8 cellular contexts compared by ENCODE assay signal in genomic region chr19:5967571-5967970, GRCh38. TPM values are rescaled to one million over a fixed set of nuclear protein-coding genes. Genes with fewer than 3 reads are reported as not detected.
DNase-seq lines count a peak whose midpoint lies in the region; ATAC-seq and TF ChIP-seq lines count a peak whose summit lies in the region.
"Had no signal": no experiment of that assay in that cellular context is flagged by ENCODE, and none has a peak within 500 bp of the region (broad histone marks: within the 10 kb centered on the region; RNA-seq: fewer than 3 reads in every experiment).

No MANE protein-coding gene starts in this region.

- DNase-seq in GM23248 (no peak), T-cell (no peak), hepatocyte (ENCODE audit: low spot score) (no peak), smooth muscle cell (lab: John Stamatoyannopoulos, UW; ENCODE audit: unreplicated experiment) (no peak), hippocampal formation (lab: John Stamatoyannopoulos, UW) (no peak)

- H3K9me2 ChIP-seq in GM23248 (ENCODE audit: insufficient read depth): no peaks in the 10 kb centered on the region
- no peaks in the 10 kb centered on the region for H3K9me2 ChIP-seq in hepatocyte (replicated peaks; ENCODE audit: insufficient read depth)

- no peaks in the 10 kb centered on the region for H3K36me3 ChIP-seq in GM23248 (ENCODE audit: low read depth)
- H3K36me3 ChIP-seq in hepatocyte (replicated peaks; ENCODE audit: insufficient read depth, low read depth): no peaks in the 10 kb centered on the region
- no peaks in the 10 kb centered on the region for H3K36me3 ChIP-seq in smooth muscle cell (ENCODE audit: low read depth)

- no peak overlapping the region for H3K27ac ChIP-seq in GM23248
- peak overlapping the region; percentile 54 for H3K27ac ChIP-seq in hepatocyte
- H3K27ac ChIP-seq in smooth muscle cell (ENCODE audit: low read depth): peak overlapping the region; percentile 54

- H3F3A ChIP-seq in GM23248 (ENCODE audit: insufficient read depth) (peaks cover 20% of the 10 kb centered on the region), smooth muscle cell (ENCODE audit: low read depth) (peaks cover 9% of the 10 kb centered on the region)

- peaks cover 17% of the 10 kb centered on the region for H3K36me3 Mint-ChIP-seq in T-cell

- peak overlapping the region in 1 of 3 donors; percentile 65 for H3K4me3 Mint-ChIP-seq in T-cell

- H3K79me2 ChIP-seq in GM23248 (ENCODE audit: insufficient read depth) (peaks cover 100% of the 10 kb centered on the region), hepatocyte (peaks cover 98% of the 10 kb centered on the region), smooth muscle cell (ENCODE audit: low read depth) (peaks cover 94% of the 10 kb centered on the region)

- H4K20me1 ChIP-seq in GM23248 (ENCODE audit: insufficient read depth) (peaks cover 7% of the 10 kb centered on the region; the same call in 1 of the 2 replicates), hepatocyte (ENCODE audit: insufficient read depth, poor library complexity, severe bottlenecking) (peaks cover 72% of the 10 kb centered on the region), smooth muscle cell (ENCODE audit: low read depth) (peaks cover 100% of the 10 kb centered on the region)

- H3K27me3 Mint-ChIP-seq in T-cell: no peaks in the 10 kb centered on the region

- H3K4me1 ChIP-seq in GM23248 (ENCODE audit: insufficient read depth) (peaks cover 30% of the 10 kb centered on the region), hepatocyte (ENCODE audit: insufficient read depth) (peaks cover 47% of the 10 kb centered on the region), smooth muscle cell (ENCODE audit: low read depth) (no peaks in the 10 kb centered on the region)

- ATAC-seq in T-cell (replicated peaks in 1 of 4) (no peak), GM19395 (IDR thresholded peaks at IDR 0.05; ENCODE audit: unreplicated experiment) (no peak), GM21515 (IDR thresholded peaks at IDR 0.05; ENCODE audit: unreplicated experiment) (no peak)

- no peak overlapping the region for H3K4me3 ChIP-seq in GM23248
- no peak overlapping the region for H3K4me3 ChIP-seq in hepatocyte
- no peak overlapping the region for H3K4me3 ChIP-seq in smooth muscle cell

- H3K27me3 ChIP-seq in GM23248 (replicated peaks; ENCODE audit: insufficient read depth): no peaks in the 10 kb centered on the region
- no peaks in the 10 kb centered on the region for H3K27me3 ChIP-seq in hepatocyte
- no peaks in the 10 kb centered on the region for H3K27me3 ChIP-seq in smooth muscle cell (ENCODE audit: low read depth)

- in situ Hi-C loops in GM23248 (cut with MboI): no loop called here

- CTCF ChIA-PET in T-cell (lab: Charles Lee): interaction anchor here (0.7 to 2.7 kb wide), 10 partner anchors 10 to 65 kb away, joined by 3 to 19 read pairs (median 4); partner anchors contain the start of genes RANBP3 (in 1 of the 2) and VMAC (in 1 of the 2)

- H3K9me3 Mint-ChIP-seq in T-cell: no peaks in the 10 kb centered on the region
- H3K9me3 Mint-ChIP-seq: neural crest cell had no signal

- H3K27ac Mint-ChIP-seq in T-cell: peak overlapping the region; percentile 74 to 89

- WGBS in GM23248 (ENCODE audit: low coverage in 1 of 2, low lambda C conversion rate in 2 of 2, missing lambda C conversion rate in 2 of 2), 2 experiments: 73 to 75% methylated on average over 7 of the region's 7 CpGs
- 73% methylated on average over 7 of the region's 7 CpGs for WGBS in hepatocyte (ENCODE audit: low lambda C conversion rate, missing lambda C conversion rate)
- WGBS in smooth muscle cell (ENCODE audit: low lambda C conversion rate): 79% methylated on average over 7 of the region's 7 CpGs

- TF ChIP-seq CTCF in hepatocyte (IDR thresholded peaks at IDR 0.05; ENCODE audit: poor library complexity): no peak
- no peak for TF ChIP-seq CTCF in smooth muscle cell (IDR thresholded peaks at IDR 0.05; ENCODE audit: borderline replicate concordance, insufficient read depth, poor library complexity, severe bottlenecking)

- H3K4me2 ChIP-seq in GM23248 (ENCODE audit: unreplicated experiment) (peak overlapping the region; percentile 35), hepatocyte (peak overlapping the region; percentile 23), smooth muscle cell (no peak overlapping the region)

- H3K9ac ChIP-seq in GM23248 (peak overlapping the region; percentile 38), smooth muscle cell (ENCODE audit: low read depth) (no peak overlapping the region)

- POLR2A ChIA-PET in T-cell (lab: Charles Lee): interaction anchor here in 1 of 2 donors (0.6 kb wide), 1 partner anchor 1412 kb away, joined by 4 read pairs; no protein-coding TSS in a partner anchor

- H3K4me1 Mint-ChIP-seq in T-cell: peaks cover 92 to 94% (median 92%) of the 10 kb centered on the region in 3 donors

- no peak overlapping the region for H2AFZ ChIP-seq in GM23248
- H2AFZ ChIP-seq in hepatocyte: no peak overlapping the region
- H2AFZ ChIP-seq in smooth muscle cell (ENCODE audit: low read depth): no peak overlapping the region

- H3K9me3 ChIP-seq in GM23248 (ENCODE audit: low read depth) (no peaks in the 10 kb centered on the region), hepatocyte (ENCODE audit: low read depth) (no peaks in the 10 kb centered on the region), smooth muscle cell (replicated peaks; ENCODE audit: low read depth) (no peaks in the 10 kb centered on the region)

RNA-seq across cellular contexts. Expression of gene RANBP3, which starts 10.4 kb away (rescaled TPM):
- 41.8 and 53.5 TPM in 2 replicates for total RNA-seq in GM23248 (2014; rRNA removed; shearing (Covaris generic))
- polyA plus RNA-seq in GM23248 (2016; fragmentation: Nextera tagmentation; extraction: Ambion mirVana): 50.0 and 51.7 TPM in 2 replicates
- 100 to 1,000 TPM in 2 of 5 donors, 10 to 100 TPM in 3; 90.2 to 101 (median 98.3) TPM for total RNA-seq in T-cell
- 51.0 and 78.1 TPM in 2 replicates for total RNA-seq in hepatocyte
- polyA plus RNA-seq in hepatocyte: 10.4 and 16.4 TPM in 2 replicates
- total RNA-seq in smooth muscle cell: 45.3 and 65.8 TPM in 2 replicates
- polyA plus RNA-seq in smooth muscle cell: 11.7 and 13.4 TPM in 2 replicates

RNA-seq across cellular contexts. Expression of gene CAPS, which starts 53.5 kb away (rescaled TPM):
- total RNA-seq in GM23248 (2014; rRNA removed; shearing (Covaris generic)): 5.1 and 16.1 TPM in 2 replicates
- 6.7 and 7.0 TPM in 2 replicates for polyA plus RNA-seq in GM23248 (2016; fragmentation: Nextera tagmentation; extraction: Ambion mirVana)
- total RNA-seq in T-cell: 10 to 100 TPM; 43.3 to 74.8 (median 69.8) TPM
- 7.5 and 15.5 TPM in 2 replicates for total RNA-seq in hepatocyte
- polyA plus RNA-seq in hepatocyte: 17.8 and 23.1 TPM in 2 replicates
- total RNA-seq in smooth muscle cell: 4.6 and 17.3 TPM in 2 replicates
- polyA plus RNA-seq in smooth muscle cell: 5.1 and 13.0 TPM in 2 replicates
